2 cellular contexts compared by ENCODE assay signal in the genomic region with DNA sequence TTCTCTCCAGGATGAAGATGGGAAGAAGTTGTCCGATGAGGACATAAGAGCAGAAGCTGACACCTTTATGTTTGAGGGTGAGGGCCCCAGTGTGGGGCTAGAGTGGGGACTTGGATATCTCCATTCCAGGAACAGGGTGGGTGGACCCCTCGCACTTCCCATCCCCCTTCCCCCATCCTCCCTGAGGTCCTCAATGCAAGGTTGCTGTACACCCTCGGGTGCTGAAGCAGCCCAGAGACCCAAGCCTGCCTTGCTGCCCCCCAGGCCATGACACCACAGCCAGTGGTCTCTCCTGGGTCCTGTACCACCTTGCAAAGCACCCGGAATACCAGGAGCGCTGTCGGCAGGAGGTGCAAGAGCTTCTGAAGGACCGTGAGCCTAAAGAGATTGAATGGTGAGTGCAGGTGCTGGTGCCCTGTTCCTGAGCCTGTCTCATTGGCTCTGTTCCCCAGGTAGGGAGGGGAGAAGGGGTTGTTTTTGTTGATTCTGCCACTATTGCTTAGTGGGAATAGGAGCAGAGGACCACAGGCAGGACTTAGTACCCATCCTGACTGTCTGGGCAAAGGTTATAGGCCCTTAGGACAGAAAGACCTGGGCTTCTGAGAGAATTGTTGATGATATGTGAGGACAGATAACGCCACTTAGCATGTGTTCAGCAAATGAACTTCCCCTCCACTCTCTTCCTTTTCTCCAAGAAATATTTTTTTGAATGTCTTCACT.
A peak's percentile ranks its signal among the peaks of the same experiment; 100 is the strongest.
TF ChIP-seq lines count a peak whose summit lies in the region.

No MANE protein-coding gene starts in this region.

TF ChIP-seq in SK-N-SH, 30 proteins besides CTCF, POLR2A, EP300 and RAD21:
- TF ChIP-seq, protein P1, sequence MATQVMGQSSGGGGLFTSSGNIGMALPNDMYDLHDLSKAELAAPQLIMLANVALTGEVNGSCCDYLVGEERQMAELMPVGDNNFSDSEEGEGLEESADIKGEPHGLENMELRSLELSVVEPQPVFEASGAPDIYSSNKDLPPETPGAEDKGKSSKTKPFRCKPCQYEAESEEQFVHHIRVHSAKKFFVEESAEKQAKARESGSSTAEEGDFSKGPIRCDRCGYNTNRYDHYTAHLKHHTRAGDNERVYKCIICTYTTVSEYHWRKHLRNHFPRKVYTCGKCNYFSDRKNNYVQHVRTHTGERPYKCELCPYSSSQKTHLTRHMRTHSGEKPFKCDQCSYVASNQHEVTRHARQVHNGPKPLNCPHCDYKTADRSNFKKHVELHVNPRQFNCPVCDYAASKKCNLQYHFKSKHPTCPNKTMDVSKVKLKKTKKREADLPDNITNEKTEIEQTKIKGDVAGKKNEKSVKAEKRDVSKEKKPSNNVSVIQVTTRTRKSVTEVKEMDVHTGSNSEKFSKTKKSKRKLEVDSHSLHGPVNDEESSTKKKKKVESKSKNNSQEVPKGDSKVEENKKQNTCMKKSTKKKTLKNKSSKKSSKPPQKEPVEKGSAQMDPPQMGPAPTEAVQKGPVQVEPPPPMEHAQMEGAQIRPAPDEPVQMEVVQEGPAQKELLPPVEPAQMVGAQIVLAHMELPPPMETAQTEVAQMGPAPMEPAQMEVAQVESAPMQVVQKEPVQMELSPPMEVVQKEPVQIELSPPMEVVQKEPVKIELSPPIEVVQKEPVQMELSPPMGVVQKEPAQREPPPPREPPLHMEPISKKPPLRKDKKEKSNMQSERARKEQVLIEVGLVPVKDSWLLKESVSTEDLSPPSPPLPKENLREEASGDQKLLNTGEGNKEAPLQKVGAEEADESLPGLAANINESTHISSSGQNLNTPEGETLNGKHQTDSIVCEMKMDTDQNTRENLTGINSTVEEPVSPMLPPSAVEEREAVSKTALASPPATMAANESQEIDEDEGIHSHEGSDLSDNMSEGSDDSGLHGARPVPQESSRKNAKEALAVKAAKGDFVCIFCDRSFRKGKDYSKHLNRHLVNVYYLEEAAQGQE (IDR thresholded peaks at IDR 0.05; ENCODE audit: low read depth, low read length) = peak; percentile 66; the same call in 1 of the 2 replicates
- no peak for TF ChIP-seq CHD2 (IDR thresholded peaks at IDR 0.05; ENCODE audit: low read length, partially characterized antibody)
- no peak for TF ChIP-seq TEAD4 (IDR thresholded peaks at IDR 0.05; ENCODE audit: borderline replicate concordance, insufficient read depth)
- no peak for TF ChIP-seq FOXJ3 (CRISPR knock-in tag; IDR thresholded peaks at IDR 0.05)
- no peak for TF ChIP-seq TAF1 (IDR thresholded peaks at IDR 0.05; ENCODE audit: borderline replicate concordance, low read depth, low read length)

TF ChIP-seq in A549, 52 proteins besides CTCF, POLR2A, EP300 and RAD21:
- TF ChIP-seq, protein P1 (IDR thresholded peaks at IDR 0.05) = peak; percentile 64
- no peak for TF ChIP-seq JUN (IDR thresholded peaks at IDR 0.05)
